In the genomic region with DNA sequence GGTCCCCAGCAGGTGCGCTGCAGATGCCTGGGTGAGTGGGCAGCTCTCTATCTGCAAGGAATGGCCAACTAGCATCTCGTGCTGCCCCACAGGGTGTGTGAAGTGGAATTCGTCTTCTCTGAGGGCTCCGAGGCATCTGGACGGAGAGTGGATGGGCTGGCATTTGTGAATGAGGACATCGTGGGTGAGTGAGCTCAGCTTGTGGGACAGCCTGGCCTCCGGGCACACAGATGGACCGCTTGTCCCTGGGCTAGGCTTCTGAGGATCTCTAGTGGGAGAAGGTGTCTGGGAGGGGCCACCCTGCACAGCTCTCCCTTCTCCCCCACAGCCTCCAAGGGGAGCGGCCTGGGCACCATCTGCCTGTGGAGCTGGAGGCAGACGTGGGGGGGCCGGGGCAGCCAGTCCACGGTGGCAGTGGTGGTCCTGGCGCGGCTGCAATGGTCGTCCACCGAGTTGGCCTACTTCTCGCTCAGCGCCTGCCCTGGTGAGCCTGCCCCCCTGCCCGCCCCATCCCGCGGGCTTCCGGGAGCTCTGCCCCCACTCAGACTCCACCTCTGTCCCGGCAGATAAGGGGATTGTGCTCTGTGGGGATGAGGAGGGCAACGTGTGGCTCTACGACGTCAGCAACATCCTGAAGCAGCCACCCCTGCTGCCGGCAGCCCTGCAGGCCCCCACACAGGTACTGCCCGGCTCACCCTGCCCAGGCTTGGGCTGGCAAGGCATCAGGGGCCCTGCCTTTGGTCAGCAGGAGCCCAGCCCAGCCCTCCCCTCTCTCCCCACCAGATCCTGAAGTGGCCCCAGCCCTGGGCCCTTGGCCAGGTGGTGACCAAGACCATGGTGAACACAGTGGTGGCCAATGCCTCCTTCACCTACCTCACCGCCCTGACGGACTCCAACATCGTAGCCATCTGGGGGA, we compare ENCODE assay signal across 14 cellular contexts. TPM values are rescaled to one million over a fixed set of nuclear protein-coding genes. Genes with fewer than 3 reads are reported as not detected.
DNase-seq lines count a peak whose midpoint lies in the region; ATAC-seq and TF ChIP-seq lines count a peak whose summit lies in the region.
"Had no signal": no experiment of that assay in that cellular context is flagged by ENCODE, and none has a peak within 500 bp of the region (broad histone marks: within the 10 kb centered on the region; RNA-seq: fewer than 3 reads in every experiment).

No MANE protein-coding gene starts in this region.

- DNase-seq in A673 (ENCODE audit: low spot score) = no peak
- DNase-seq in G401 (ENCODE audit: low spot score) = peak; percentile 88
- DNase-seq in chondrocyte (ENCODE audit: low spot score) = peak; percentile 86
- no peak for DNase-seq in neuronal stem cell (ENCODE audit: low spot score)
- DNase-seq in GF-D8 (lab: John Stamatoyannopoulos, UW) = no peak
- DNase-seq: CD4-positive, CD25-positive, alpha-beta regulatory T cell; NCI-H1417 treated with DMSO at 0.1 percent for 48 hours; NCI-H526; RPMI8226; stimulated activated CD4-positive, alpha-beta T cell treated with anti-CD3 and anti-CD28 coated beads, Interleukin-4, amount 100 ng/mL, for 1 hour had no signal

- no peaks in the 10 kb centered on the region for H3K27me3 Mint-ChIP-seq in chondrocyte (ENCODE audit: low read depth)
- H3K27me3 Mint-ChIP-seq: CD4-positive, CD25-positive, alpha-beta regulatory T cell; stimulated activated naive CD8-positive, alpha-beta T cell treated with anti-CD3 and anti-CD28 coated beads, Interleukin-15, Interleukin-2, amounts not matched to agents 100 ng/mL and 50 ng/mL, for 24 hours had no signal

- H3K79me1 ChIP-seq in neuronal stem cell (ENCODE audit: low read depth, low read length) = peaks cover 9% of the 10 kb centered on the region

- no peak overlapping the region for H2BK120ac ChIP-seq in neuronal stem cell (ENCODE audit: low read depth, low read length)

- no peak overlapping the region for H2BK15ac ChIP-seq in neuronal stem cell (ENCODE audit: low read length)

- H3K4me1 ChIP-seq in A673 (ENCODE audit: insufficient read depth, low read length, poor library complexity, severe bottlenecking) (no peaks in the 10 kb centered on the region), neuronal stem cell (ENCODE audit: control insufficient read depth in 2 of 2, insufficient read depth in 1 of 2, low read depth in 1 of 2, low read length in 2 of 2) (no peaks in the 10 kb centered on the region)

- peak overlapping the region; percentile 65 for H4K8ac ChIP-seq in neuronal stem cell (ENCODE audit: low read depth, low read length)

- no peak overlapping the region for H3K14ac ChIP-seq in neuronal stem cell (ENCODE audit: low read length)

- H3K4me2 ChIP-seq in neuronal stem cell (ENCODE audit: insufficient read depth, low read length, poor library complexity, severe bottlenecking) = no peak overlapping the region

- no peak overlapping the region for H3K4ac ChIP-seq in neuronal stem cell (ENCODE audit: low read length)

- intact Hi-C loops in A673 (cut with micrococcal nuclease; ENCODE audit: unreplicated experiment) = no loop called here

- no peak overlapping the region for H4K91ac ChIP-seq in neuronal stem cell (ENCODE audit: low read depth, low read length, poor library complexity)

- H3K9me3 Mint-ChIP-seq in chondrocyte (ENCODE audit: low read depth) = no peaks in the 10 kb centered on the region
- H3K9me3 Mint-ChIP-seq: CD4-positive, CD25-positive, alpha-beta regulatory T cell; stimulated activated naive CD8-positive, alpha-beta T cell treated with anti-CD3 and anti-CD28 coated beads, Interleukin-15, Interleukin-2, amounts not matched to agents 100 ng/mL and 50 ng/mL, for 24 hours had no signal

- POLR2A ChIA-PET in A673 (lab: Charles Lee; ENCODE audit: low non-redundant PET) = no interaction called here

- H3K23ac ChIP-seq in neuronal stem cell (ENCODE audit: low read depth, low read length, poor library complexity) = peak overlapping the region; percentile 80

- no peak overlapping the region for H2BK5ac ChIP-seq in neuronal stem cell (ENCODE audit: low read length)

- TF ChIP-seq CTCF in A673 (conservative IDR thresholded peaks at IDR 0.05; ENCODE audit: low read depth, low read length) (no peak), chondrocyte (IDR thresholded peaks at IDR 0.05) (no peak)

- no CpG with 5 or more reads among the region's 31 CpGs for WGBS in neuronal stem cell (ENCODE audit: extremely low coverage in 2 of 2, insufficient read length in 2 of 2, insufficient replicate concordance in 1 of 2), 2 donors

- in situ Hi-C loops in G401 (cut with HindIII; ENCODE audit: low sequenced_read_pairs) = no loop called here

- H3K9me3 ChIP-seq in A673 (ENCODE audit: low read depth, low read length, poor library complexity, severe bottlenecking) = no peaks in the 10 kb centered on the region
- no peaks in the 10 kb centered on the region for H3K9me3 ChIP-seq in neuronal stem cell (replicated peaks in 1 of 2; ENCODE audit: control insufficient read depth in 2 of 2, insufficient read depth in 1 of 2, low read depth in 1 of 2, low read length in 2 of 2)
- H3K9me3 ChIP-seq: neutrophil had no signal

- H3K27ac ChIP-seq in A673 (ENCODE audit: low read depth, low read length, poor library complexity, severe bottlenecking) (no peak overlapping the region), neuronal stem cell (replicated peaks; ENCODE audit: low read length) (no peak overlapping the region)
- H3K27ac ChIP-seq: neutrophil had no signal

- no peak overlapping the region for H2AK5ac ChIP-seq in neuronal stem cell (ENCODE audit: low read depth, low read length)

- H2BK12ac ChIP-seq in neuronal stem cell (ENCODE audit: low read length) = no peak overlapping the region

- no peaks in the 10 kb centered on the region for H3K4me1 Mint-ChIP-seq in chondrocyte (ENCODE audit: low read depth)

- H3K9ac ChIP-seq in neuronal stem cell (ENCODE audit: low read depth, low read length, poor library complexity) = no peak overlapping the region

- H3K4me3 Mint-ChIP-seq in chondrocyte (ENCODE audit: unreplicated experiment) = no peak overlapping the region
- H3K4me3 Mint-ChIP-seq: stimulated activated naive CD8-positive, alpha-beta T cell treated with anti-CD3 and anti-CD28 coated beads, Interleukin-15, Interleukin-2, amounts not matched to agents 100 ng/mL and 50 ng/mL, for 24 hours had no signal

- H3K4me3 ChIP-seq in A673 (ENCODE audit: low read depth, low read length, poor library complexity, severe bottlenecking) (no peak overlapping the region), neuronal stem cell (ENCODE audit: low read length in 2 of 2) (peak overlapping the region; percentile 2 to 32)

- no peak for ATAC-seq in GM19324 (IDR thresholded peaks at IDR 0.05; ENCODE audit: low FRiP score, unreplicated experiment)
- no peak for ATAC-seq in HG03025 (IDR thresholded peaks at IDR 0.05; ENCODE audit: low FRiP score, unreplicated experiment)

- H3K36me3 ChIP-seq in A673 (ENCODE audit: insufficient read depth, low read length, poor library complexity, severe bottlenecking) = peaks cover 26% of the 10 kb centered on the region
- peaks cover 20 to 55% of the 10 kb centered on the region in 2 donors for H3K36me3 ChIP-seq in neuronal stem cell (replicated peaks in 1 of 2; ENCODE audit: control insufficient read depth in 2 of 2, insufficient read depth in 2 of 2, low read length in 2 of 2)

- CTCF ChIA-PET in A673 (lab: Charles Lee) = no interaction called here

- H3K36me3 Mint-ChIP-seq in chondrocyte (ENCODE audit: low read depth) = peaks cover 5% of the 10 kb centered on the region
- H3K36me3 Mint-ChIP-seq: CD4-positive, CD25-positive, alpha-beta regulatory T cell had no signal

- no peak overlapping the region for H3K27ac Mint-ChIP-seq in chondrocyte (ENCODE audit: unreplicated experiment)

- no peak overlapping the region for H2AFZ ChIP-seq in neuronal stem cell (ENCODE audit: low read length)

- H3K18ac ChIP-seq in neuronal stem cell (ENCODE audit: low read length) = no peak overlapping the region

- H3K27me3 ChIP-seq in A673 (replicated peaks; ENCODE audit: insufficient read depth, low read depth, low read length, poor library complexity) (no peaks in the 10 kb centered on the region), neuronal stem cell (ENCODE audit: control insufficient read depth in 3 of 3, insufficient read depth in 3 of 3, low read depth in 1 of 3, low read length in 3 of 3) (no peaks in the 10 kb centered on the region)
- H3K27me3 ChIP-seq: neutrophil had no signal

- BruUV-seq in A673 (replicated peaks; lab: Mats Ljungman, UMichigan) = TSS peak; percentile 31

RNA-seq across cellular contexts. Expression of gene POLR2J, which starts 6.3 kb away (rescaled TPM):
- 52.2 and 60.9 TPM in 2 replicates for total RNA-seq in A673 (2021)
- 53.6 and 57.6 TPM in 2 replicates for total RNA-seq in G401 (2014; rRNA removed; shearing (Covaris generic))
- 33.1 to 41.0 TPM (median 36.6 TPM) in 3 replicates for total RNA-seq in chondrocyte
- 136 TPM for polyA plus RNA-seq in neuronal stem cell (2013, experiment 1 of 2)
- 136 TPM for polyA plus RNA-seq in neuronal stem cell (2013, experiment 2 of 2)

RNA-seq across cellular contexts. Expression of gene LRWD1, which starts 7.6 kb away (rescaled TPM):
- total RNA-seq in A673 (2021) = 43.8 and 48.5 TPM in 2 replicates
- total RNA-seq in G401 (2014; rRNA removed; shearing (Covaris generic)) = 60.6 and 75.4 TPM in 2 replicates
- total RNA-seq in chondrocyte = 16.1 to 18.5 TPM (median 16.7 TPM) in 3 replicates
- polyA plus RNA-seq in neuronal stem cell (2013, experiment 1 of 2) = 11.0 TPM
- polyA plus RNA-seq in neuronal stem cell (2013, experiment 2 of 2) = 11.6 TPM

RNA-seq across cellular contexts. Expression of gene ALKBH4, which starts 7.7 kb away (rescaled TPM):
- total RNA-seq in A673 (2021) (17.0 and 17.7 TPM in 2 replicates), chondrocyte (6.9 to 12.2 TPM (median 9.2 TPM) in 3 replicates)
- total RNA-seq in G401 (2014; rRNA removed; shearing (Covaris generic)) = 35.9 and 73.3 TPM in 2 replicates
- polyA plus RNA-seq in neuronal stem cell (2013, experiment 1 of 2) = 13.2 TPM
- polyA plus RNA-seq in neuronal stem cell (2013, experiment 2 of 2) = 13.2 TPM

RNA-seq across cellular contexts. Expression of gene ORAI2, which starts 39.0 kb away (rescaled TPM):
- total RNA-seq in A673 (2021) (35.2 and 37.0 TPM in 2 replicates), chondrocyte (47.4 to 55.1 TPM (median 54.0 TPM) in 3 replicates)
- 106 and 147 TPM in 2 replicates for total RNA-seq in G401 (2014; rRNA removed; shearing (Covaris generic))
- polyA plus RNA-seq in neuronal stem cell (2013, experiment 1 of 2) = 31.9 TPM
- polyA plus RNA-seq in neuronal stem cell (2013, experiment 2 of 2) = 32.2 TPM

RNA-seq across cellular contexts. Expression of gene RASA4B, which starts 45.2 kb away (rescaled TPM):
- total RNA-seq in A673 (2021) (1.8 and 4.6 TPM in 2 replicates), chondrocyte (7.5 to 12.3 TPM (median 9.9 TPM) in 3 replicates)
- total RNA-seq in G401 (2014; rRNA removed; shearing (Covaris generic)) = 2.7 and 3.0 TPM in 2 replicates
- 9.5 TPM for polyA plus RNA-seq in neuronal stem cell (2013, experiment 1 of 2)
- polyA plus RNA-seq in neuronal stem cell (2013, experiment 2 of 2) = 9.5 TPM

Comparison
In these comparisons a context has a peak if more than half of its experiments do, and no peak if none do; other contexts are left out.
1. DNase-seq: peak in G401 (single experiment) and chondrocyte (single experiment); none in A673 (single experiment), neuronal stem cell (single experiment) and GF-D8 (single experiment).